In genomic region chr21:35062016-35062415, GRCh38 we compare ENCODE assay signal across 18 cellular contexts. TPM values are rescaled to one million over a fixed set of nuclear protein-coding genes. Genes with fewer than 3 reads are reported as not detected.
A peak's percentile ranks its signal among the peaks of the same experiment; 100 is the strongest.
DNase-seq lines count a peak whose midpoint lies in the region; ATAC-seq and TF ChIP-seq lines count a peak whose summit lies in the region.
"Had no signal": no experiment of that assay in that cellular context is flagged by ENCODE, and none has a peak within 500 bp of the region (broad histone marks: within the 10 kb centered on the region; RNA-seq: fewer than 3 reads in every experiment).

No MANE protein-coding gene starts in this region.

- no peak overlapping the region for H3K23ac ChIP-seq in IMR-90 (ENCODE audit: low read depth, low read length)

- no peak overlapping the region for H3K9ac ChIP-seq in IMR-90 (ENCODE audit: low read depth, low read length)
- H3K9ac ChIP-seq: BLaER1 treated with 17β-estradiol and CSF1 and Interleukin-3, amounts not matched to agents 10 nM and 100 nM had no signal

- POLR2A ChIA-PET in IMR-90 (lab: Charles Lee; ENCODE audit: unreplicated experiment) = no interaction called here

- no peak overlapping the region for H3K27ac Mint-ChIP-seq in activated naive CD8-positive, alpha-beta T cell treated with anti-CD3 and anti-CD28 coated beads for 36 hours
- H3K27ac Mint-ChIP-seq: B cell; CD4-positive, alpha-beta T cell; CD8-positive, alpha-beta T cell had no signal

- no peak overlapping the region for H2BK20ac ChIP-seq in IMR-90 (ENCODE audit: low read depth, low read length)

- no peak overlapping the region for H3K56ac ChIP-seq in IMR-90 (ENCODE audit: extremely low read depth, insufficient read depth, low read length)

- H2BK120ac ChIP-seq in IMR-90 (ENCODE audit: low read depth, low read length) = no peak overlapping the region

- H3K14ac ChIP-seq in IMR-90 (replicated peaks; ENCODE audit: low read depth, low read length) = no peak overlapping the region

- no peak overlapping the region for H4K5ac ChIP-seq in IMR-90 (ENCODE audit: low read depth, low read length)

- in situ Hi-C loops in IMR-90 (cut with MboI; ENCODE audit: low sequenced_read_pairs) = no loop called here

- H3K18ac ChIP-seq in IMR-90 (ENCODE audit: low read depth, low read length) = no peak overlapping the region

- dilution Hi-C loops in IMR-90 (cut with HindIII; ENCODE audit: low sequenced_read_pairs, unreplicated experiment) = no loop called here

- H4K20me1 ChIP-seq in IMR-90 (ENCODE audit: insufficient read depth, low read length) = no peaks in the 10 kb centered on the region
- H4K20me1 ChIP-seq in osteoblast (ENCODE audit: insufficient read depth, low read length) = no peaks in the 10 kb centered on the region
- H4K20me1 ChIP-seq: BLaER1 treated with 17β-estradiol and CSF1 and Interleukin-3, amounts not matched to agents 10 nM and 100 nM had no signal

- no peak for TF ChIP-seq RAD21 in IMR-90 (IDR thresholded peaks at IDR 0.05; ENCODE audit: low read length)

- no peaks in the 10 kb centered on the region for H3K9me3 ChIP-seq in IMR-90 (ENCODE audit: control insufficient read depth, insufficient read depth, low read length)
- H3K9me3 ChIP-seq in osteoblast (ENCODE audit: low read depth, low read length) = no peaks in the 10 kb centered on the region
- H3K9me3 ChIP-seq: A549, Caco-2 had no signal

- no peak for DNase-seq in IMR-90
- peak; percentile 37 for DNase-seq in islet precursor cell
- DNase-seq in osteoblast (ENCODE audit: insufficient read length, low spot score, missing footprints) = peak; percentile 65
- DNase-seq in NCI-H2029 (lab: John Stamatoyannopoulos, UW) = no peak
- no peak for DNase-seq in activated naive CD8-positive, alpha-beta T cell treated with anti-CD3 and anti-CD28 coated beads for 36 hours
- DNase-seq: AML-193; Caco-2; Calu3; CD4-positive, alpha-beta T cell; CD8-positive, alpha-beta T cell; DMS79 treated with DMSO at 0.1 percent for 48 hours; GF-D8 had no signal

- no peak overlapping the region for H4K91ac ChIP-seq in IMR-90 (ENCODE audit: insufficient read depth, low read depth, low read length)

- CTCF ChIA-PET in IMR-90 (lab: Yijun Ruan, JAX) = no interaction called here

- no peak overlapping the region for H2BK15ac ChIP-seq in IMR-90 (ENCODE audit: low read depth, low read length)

- H3K36me3 Mint-ChIP-seq in activated naive CD8-positive, alpha-beta T cell treated with anti-CD3 and anti-CD28 coated beads for 36 hours = no peaks in the 10 kb centered on the region
- H3K36me3 Mint-ChIP-seq: CD8-positive, alpha-beta T cell had no signal

- H2BK5ac ChIP-seq in IMR-90 (ENCODE audit: low read depth, low read length, poor library complexity, severe bottlenecking) = no peak overlapping the region

- H2AK9ac ChIP-seq in IMR-90 (replicated peaks; ENCODE audit: low read depth, low read length, poor library complexity) = no peak overlapping the region

- H3K79me1 ChIP-seq in IMR-90 (ENCODE audit: low read depth in 1 of 2, low read length in 2 of 2) = no peaks in the 10 kb centered on the region

- TF ChIP-seq CTCF in IMR-90 (conservative IDR thresholded peaks at IDR 0.05; ENCODE audit: low read depth, low read length) (no peak), osteoblast (IDR thresholded peaks at IDR 0.05; ENCODE audit: extremely low read depth, low read depth, low read length) (no peak)

- H2AK5ac ChIP-seq in IMR-90 (ENCODE audit: low read depth, low read length) = peak overlapping the region; percentile 48; the same call in 1 of the 2 replicates

- H3K4me3 Mint-ChIP-seq in activated naive CD8-positive, alpha-beta T cell treated with anti-CD3 and anti-CD28 coated beads for 36 hours = no peak overlapping the region
- H3K4me3 Mint-ChIP-seq: B cell; CD4-positive, alpha-beta T cell; CD8-positive, alpha-beta T cell had no signal

- H4K8ac ChIP-seq in IMR-90 (ENCODE audit: low read depth in 2 of 2, low read length in 2 of 2) = no peak overlapping the region

- no CpG with 5 or more reads among the region's 3 CpGs for WGBS in IMR-90 (ENCODE audit: extremely low coverage in 2 of 2, insufficient read length in 1 of 2), 2 experiments

- H3K9me3 Mint-ChIP-seq in activated naive CD8-positive, alpha-beta T cell treated with anti-CD3 and anti-CD28 coated beads for 36 hours = no peaks in the 10 kb centered on the region
- H3K9me3 Mint-ChIP-seq: CD4-positive, alpha-beta T cell; CD8-positive, alpha-beta T cell had no signal

- BruUV-seq in IMR-90 (replicated peaks; lab: Mats Ljungman, UMichigan) = no TSS peak

- no peak for TF ChIP-seq POLR2A in IMR-90 (IDR thresholded peaks at IDR 0.05; ENCODE audit: low read depth, low read length)

- ATAC-seq in IMR-90 (ENCODE audit: low read depth) (no peak), GM19463 (IDR thresholded peaks at IDR 0.05; ENCODE audit: unreplicated experiment) (no peak)
- ATAC-seq: A549; CD8-positive, alpha-beta T cell had no signal

- H3K4ac ChIP-seq in IMR-90 (ENCODE audit: low read depth, low read length) = no peak overlapping the region; the same call in 1 of the 2 replicates

- H3K4me1 Mint-ChIP-seq in activated naive CD8-positive, alpha-beta T cell treated with anti-CD3 and anti-CD28 coated beads for 36 hours = peaks cover 10% of the 10 kb centered on the region

- intact Hi-C loops in IMR-90 (cut with micrococcal nuclease) = no loop called here

- H3K4me2 ChIP-seq in IMR-90 (ENCODE audit: low read depth, low read length) (no peak overlapping the region), osteoblast (ENCODE audit: insufficient read depth, low read length) (no peak overlapping the region)
- H3K4me2 ChIP-seq: A549; BLaER1 treated with 17β-estradiol and CSF1 and Interleukin-3, amounts not matched to agents 10 nM and 100 nM had no signal

- H3K4me1 ChIP-seq in IMR-90 (ENCODE audit: control insufficient read depth, insufficient read depth, low read length) (no peaks in the 10 kb centered on the region; the same call in 1 of the 2 replicates), osteoblast (ENCODE audit: insufficient read depth, low read length) (no peaks in the 10 kb centered on the region)
- H3K4me1 ChIP-seq: A549; BLaER1 treated with 17β-estradiol and CSF1 and Interleukin-3, amounts not matched to agents 10 nM and 100 nM; Caco-2 had no signal

- H3K4me3 ChIP-seq in IMR-90 (ENCODE audit: insufficient read depth, low read depth, low read length) = no peak overlapping the region
- no peak overlapping the region for H3K4me3 ChIP-seq in osteoblast (ENCODE audit: insufficient read depth, low read length)
- H3K4me3 ChIP-seq: A549; BLaER1 treated with 17β-estradiol and CSF1 and Interleukin-3, amounts not matched to agents 10 nM and 100 nM had no signal

- H3K27ac ChIP-seq in IMR-90 (ENCODE audit: insufficient read depth, low read length) = no peak overlapping the region
- no peak overlapping the region for H3K27ac ChIP-seq in osteoblast (ENCODE audit: low read depth, low read length)
- H3K27ac ChIP-seq: 22Rv1; A549; BLaER1 treated with 17β-estradiol and CSF1 and Interleukin-3, amounts not matched to agents 10 nM and 100 nM; C4-2B had no signal

- no peaks in the 10 kb centered on the region for H3K9me1 ChIP-seq in IMR-90 (ENCODE audit: insufficient read depth, low read length)

- no peaks in the 10 kb centered on the region for H3K79me2 ChIP-seq in osteoblast (ENCODE audit: insufficient read depth, low read length)

- H3K27me3 Mint-ChIP-seq in activated naive CD8-positive, alpha-beta T cell treated with anti-CD3 and anti-CD28 coated beads for 36 hours = no peaks in the 10 kb centered on the region
- H3K27me3 Mint-ChIP-seq: CD4-positive, alpha-beta T cell had no signal

- no peaks in the 10 kb centered on the region; the same call in 1 of the 2 replicates for H3K27me3 ChIP-seq in IMR-90 (ENCODE audit: control insufficient read depth, insufficient read depth, low read length)
- no peaks in the 10 kb centered on the region for H3K27me3 ChIP-seq in osteoblast (ENCODE audit: insufficient read depth, low read length)
- H3K27me3 ChIP-seq: BLaER1 treated with 17β-estradiol and CSF1 and Interleukin-3, amounts not matched to agents 10 nM and 100 nM had no signal

- H2AFZ ChIP-seq in IMR-90 (replicated peaks; ENCODE audit: low read length, poor library complexity) (no peak overlapping the region), osteoblast (ENCODE audit: low read length) (no peak overlapping the region)

- no peaks in the 10 kb centered on the region for H3K36me3 ChIP-seq in IMR-90 (ENCODE audit: control insufficient read depth, insufficient read depth, low read length)
- no peaks in the 10 kb centered on the region for H3K36me3 ChIP-seq in osteoblast (ENCODE audit: insufficient read depth, low read length)
- H3K36me3 ChIP-seq: BLaER1 treated with 17β-estradiol and CSF1 and Interleukin-3, amounts not matched to agents 10 nM and 100 nM had no signal

TF ChIP-seq in IMR-90, 13 proteins besides CTCF, POLR2A, EP300 and RAD21 (continues in another document):
- no peak for TF ChIP-seq MAZ (IDR thresholded peaks at IDR 0.05; ENCODE audit: borderline replicate concordance, low read depth, low read length)
- no peak for TF ChIP-seq USF2 (IDR thresholded peaks at IDR 0.05; ENCODE audit: low read depth, low read length)
- no peak for TF ChIP-seq SMC3 (IDR thresholded peaks at IDR 0.05; ENCODE audit: low read depth, low read length)
- TF ChIP-seq ELK1 (IDR thresholded peaks at IDR 0.05; ENCODE audit: borderline replicate concordance, low read depth, low read length) = no peak
- no peak for TF ChIP-seq CEBPB (IDR thresholded peaks at IDR 0.05; ENCODE audit: low read depth, low read length)
- no peak for TF ChIP-seq NFE2L2 (IDR thresholded peaks at IDR 0.05; ENCODE audit: low read depth, low read length)

RNA-seq across cellular contexts. Expression of gene RUNX1, which starts 12.9 kb away (rescaled TPM):
- total RNA-seq in IMR-90 (2012; rRNA removed) (16.7 and 56.5 TPM in 2 replicates), osteoblast (40.9 and 60.4 TPM in 2 replicates)
- polyA plus RNA-seq in IMR-90 (2012; rRNA removed) = 34.5 and 45.0 TPM in 2 replicates
- 33.2 and 58.6 TPM in 2 replicates for polyA plus RNA-seq in IMR-90 (2012; cell fraction: cytosol; rRNA removed)
- polyA plus RNA-seq in IMR-90 (2012; cell fraction: nucleus; rRNA removed; ENCODE audit: low replicate concordance) = 85.5 and 137 TPM in 2 replicates
- total RNA-seq in activated naive CD8-positive, alpha-beta T cell treated with anti-CD3 and anti-CD28 coated beads for 36 hours = 10 to 100 TPM; 16.6 to 18.0 TPM

Comparison
In these comparisons a context has a peak if more than half of its experiments do, and no peak if none do; other contexts are left out.
1. DNase-seq: peak in islet precursor cell (single experiment) and osteoblast (single experiment); none in IMR-90 (single experiment), NCI-H2029 (single experiment) and activated naive CD8-positive, alpha-beta T cell treated with anti-CD3 and anti-CD28 coated beads for 36 hours (single experiment).